9 cellular contexts compared by ENCODE assay signal in genomic region chr4:112517067-112517588, GRCh38. TPM values are rescaled to one million over a fixed set of nuclear protein-coding genes. Genes with fewer than 3 reads are reported as not detected.
DNase-seq lines count a peak whose midpoint lies in the region; ATAC-seq and TF ChIP-seq lines count a peak whose summit lies in the region.
"Had no signal": no experiment of that assay in that cellular context is flagged by ENCODE, and none has a peak within 500 bp of the region (broad histone marks: within the 10 kb centered on the region; RNA-seq: fewer than 3 reads in every experiment).

No MANE protein-coding gene starts in this region.

- peak overlapping the region; percentile 99 for H2AFZ ChIP-seq in KMS-11 (ENCODE audit: low read depth)

- H3K27me3 ChIP-seq in KMS-11 (ENCODE audit: insufficient read depth, low read depth): 0 out of 2 replicates have a peak, but pooled peaks cover 5% of the 10 kb centered on the region
- H3K27me3 ChIP-seq in endodermal cell (ENCODE audit: control insufficient read depth, insufficient read depth, low read length, poor library complexity, severe bottlenecking): peaks cover 100% of the 10 kb centered on the region

- 0 to 2% methylated on average over 17 to 19 of the region's 19 CpGs for WGBS in endodermal cell (ENCODE audit: insufficient coverage in 1 of 2, insufficient read length in 1 of 2), 2 experiments

- peaks cover 99% of the 10 kb centered on the region for H3K27me3 Mint-ChIP-seq in endodermal cell (ENCODE audit: insufficient read depth)

- no peaks in the 10 kb centered on the region for H3K36me3 ChIP-seq in KMS-11 (ENCODE audit: insufficient read depth)
- H3K36me3 ChIP-seq in endodermal cell (ENCODE audit: control insufficient read depth, insufficient read depth, low read length): no peaks in the 10 kb centered on the region
- H3K36me3 ChIP-seq in mucosa of descending colon (ENCODE audit: low read depth): no peaks in the 10 kb centered on the region

- H3K27ac Mint-ChIP-seq in endodermal cell: no peak overlapping the region

- intact Hi-C loops in mucosa of descending colon (cut with DNase I, micrococcal nuclease): no loop called here

- no peaks in the 10 kb centered on the region for H4K20me1 ChIP-seq in KMS-11 (ENCODE audit: insufficient read depth)

- H3K9ac ChIP-seq in KMS-11: no peak overlapping the region
- no peak overlapping the region for H3K9ac ChIP-seq in endodermal cell (ENCODE audit: extremely low read depth, low read length, poor library complexity, severe bottlenecking)

- ATAC-seq in GM19328 (IDR thresholded peaks at IDR 0.05; ENCODE audit: unreplicated experiment) (no peak), mucosa of descending colon (no peak)

- no peaks in the 10 kb centered on the region for H3K79me2 ChIP-seq in KMS-11 (ENCODE audit: insufficient read depth, low read depth)

- H3K4me1 ChIP-seq in KMS-11 (ENCODE audit: low read depth, poor library complexity, severe bottlenecking) (peaks cover 30% of the 10 kb centered on the region), endodermal cell (ENCODE audit: control insufficient read depth, insufficient read depth, low read length) (no peaks in the 10 kb centered on the region), mucosa of descending colon (ENCODE audit: low read depth) (peaks cover 24% of the 10 kb centered on the region)

- H3K36me3 Mint-ChIP-seq in endodermal cell (ENCODE audit: low read depth): no peaks in the 10 kb centered on the region

- peak overlapping the region; percentile 17 for H3K4me3 Mint-ChIP-seq in endodermal cell

- peak; percentile 81 for DNase-seq in GM20000 (ENCODE audit: low spot score)
- peak; percentile 79 for DNase-seq in endodermal cell
- DNase-seq in mucosa of descending colon: no peak
- no peak for DNase-seq in AML-193 (lab: John Stamatoyannopoulos, UW)
- no peak for DNase-seq in anterior cingulate cortex (lab: John Stamatoyannopoulos, UW)

- H3K4me3 ChIP-seq in KMS-11 (IDR thresholded peaks at IDR 0.05; ENCODE audit: insufficient read depth, low read depth, low read length) (peak overlapping the region; percentile 46), endodermal cell (ENCODE audit: low read length) (peak overlapping the region; percentile 47), mucosa of descending colon (no peak overlapping the region)

- H3K9me3 ChIP-seq in endodermal cell (ENCODE audit: control insufficient read depth, low read length) (no peaks in the 10 kb centered on the region), mucosa of descending colon (no peaks in the 10 kb centered on the region)

- no peaks in the 10 kb centered on the region for H3K9me3 Mint-ChIP-seq in endodermal cell

- TF ChIP-seq CTCF in GM12872 (IDR thresholded peaks at IDR 0.05; ENCODE audit: insufficient read depth, low read depth, low read length) (peak; percentile 39), GM20000 (IDR thresholded peaks at IDR 0.05; ENCODE audit: extremely low read depth, missing control alignments) (peak; percentile 12), KMS-11 (conservative IDR thresholded peaks at IDR 0.05; ENCODE audit: low read depth, low read length) (no peak), endodermal cell (conservative IDR thresholded peaks at IDR 0.05) (peak; percentile 47), mucosa of descending colon (IDR thresholded peaks at IDR 0.05) (no peak)

- peaks cover 29% of the 10 kb centered on the region for H3K4me1 Mint-ChIP-seq in endodermal cell

- H3K27ac ChIP-seq in KMS-11 (no peak overlapping the region; the same call in 1 of the 2 replicates), endodermal cell (ENCODE audit: low read depth, low read length) (no peak overlapping the region)

- H3K4me2 ChIP-seq in KMS-11: peak overlapping the region; percentile 78

RNA-seq across cellular contexts. Expression of gene NEUROG2, which starts 1.1 kb away (rescaled TPM):
- total RNA-seq in endodermal cell (under 1 TPM in 1 of 2 donors, not detected in 1; 0.11 TPM), mucosa of descending colon (not detected)
- polyA plus RNA-seq in endodermal cell (2013, experiment 1 of 2): 9.4 TPM
- 7.2 TPM for polyA plus RNA-seq in endodermal cell (2013, experiment 2 of 2)
- total RNA-seq: urinary bladder had no signal
- polyA plus RNA-seq: urinary bladder had no signal

Comparison
In these comparisons a context has a peak if more than half of its experiments do, and no peak if none do; other contexts are left out.
1. CTCF ChIP-seq: peak in GM12872 (single experiment), GM20000 (single experiment) and endodermal cell (single experiment); none in KMS-11 (single experiment) and mucosa of descending colon (single experiment).
2. DNase-seq: peak in GM20000 (single experiment) and endodermal cell (single experiment); none in mucosa of descending colon (0 of 3), AML-193 (0 of 2) and anterior cingulate cortex (0 of 58).